In the genomic region with DNA sequence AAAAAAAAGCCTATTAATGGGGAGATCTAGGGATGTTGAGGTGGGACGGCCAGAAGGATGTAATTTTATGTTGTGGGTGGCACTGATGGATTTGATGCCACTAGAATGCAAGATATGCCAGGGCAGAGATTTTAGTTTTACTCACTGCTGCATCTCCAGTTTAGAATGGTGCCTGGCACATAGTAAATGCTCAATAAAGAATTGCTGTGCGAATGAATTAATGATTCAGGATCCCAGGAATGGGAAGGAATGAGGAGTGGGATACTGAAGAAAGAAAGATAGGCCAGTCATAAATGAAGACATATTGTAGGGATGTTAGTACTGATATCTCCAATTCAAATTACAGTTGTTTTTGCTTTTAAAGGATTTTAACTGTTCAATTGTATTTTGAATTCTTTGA, we compare ENCODE assay signal across 19 cellular contexts.
DNase-seq lines count a peak whose midpoint lies in the region; ATAC-seq, FAIRE-seq and TF ChIP-seq lines count a peak whose summit lies in the region.
"Had no signal": no experiment of that assay in that cellular context is flagged by ENCODE, and none has a peak within 500 bp of the region (broad histone marks: within the 10 kb centered on the region; RNA-seq: fewer than 3 reads in every experiment).

No MANE protein-coding gene starts in this region.

- H3K4me2 ChIP-seq in mammary epithelial cell (ENCODE audit: insufficient read depth, low read depth, low read length) (no peak overlapping the region), K562 (ENCODE audit: insufficient read depth, low read length) (no peak overlapping the region)
- H3K4me2 ChIP-seq: A549 had no signal

- no peak for TF ChIP-seq POLR2A in K562 (conservative IDR thresholded peaks at IDR 0.05)

- CTCF ChIA-PET in MCF 10A (lab: Yijun Ruan, JAX) = interaction anchor here (0.7 kb wide), 1 partner anchor 9 kb away, joined by 3 read pairs; no protein-coding TSS in a partner anchor
- CTCF ChIA-PET in mammary epithelial cell (lab: Charles Lee; ENCODE audit: low non-redundant PET) = no interaction called here
- CTCF ChIA-PET in K562 (lab: Yijun Ruan, JAX; ENCODE audit: low intra/inter-chr PET ratio) = no interaction called here

- H2AFZ ChIP-seq in mammary epithelial cell (ENCODE audit: low read depth, low read length) (no peak overlapping the region), K562 (ENCODE audit: low read depth, low read length) (no peak overlapping the region)
- H2AFZ ChIP-seq: GM23248 had no signal

- intact Hi-C loops in MCF 10A (cut with micrococcal nuclease) = no loop called here
- intact Hi-C loops in mammary epithelial cell (cut with micrococcal nuclease) = no loop called here
- intact Hi-C loops in K562 (cut with micrococcal nuclease) = no loop called here

- TF ChIP-seq CTCF in MCF 10A (IDR thresholded peaks at IDR 0.05; ENCODE audit: unreplicated experiment) = no peak
- TF ChIP-seq CTCF in mammary epithelial cell (conservative IDR thresholded peaks at IDR 0.05 in 1 of 2, IDR thresholded peaks at IDR 0.05 in 1 of 2; ENCODE audit: extremely low read depth in 1 of 2, insufficient read depth in 1 of 2, low read depth in 1 of 2, low read length in 2 of 2) = no peak
- TF ChIP-seq CTCF in K562 (IDR thresholded peaks at IDR 0.05 in 2 of 3, conservative IDR thresholded peaks at IDR 0.05 in 1 of 3; ENCODE audit: insufficient read depth in 2 of 3, low read depth in 1 of 3, low read length in 3 of 3) = no peak
- TF ChIP-seq CTCF in thoracic aorta (IDR thresholded peaks at IDR 0.05) = no peak

- no peak overlapping the region for H3K4me3 ChIP-seq in mammary epithelial cell (replicated peaks in 1 of 3; ENCODE audit: insufficient read depth in 1 of 3, low read depth in 2 of 3, low read length in 3 of 3)
- no peak overlapping the region for H3K4me3 ChIP-seq in K562
- no peak overlapping the region for H3K4me3 ChIP-seq in thoracic aorta
- H3K4me3 ChIP-seq: A549, GM23248, HAP-1 had no signal

- FAIRE-seq in K562 (lab: Jason Lieb, UNC) = no peak
- FAIRE-seq: A549, HTR-8/SVneo had no signal

- H3K27ac ChIP-seq in mammary epithelial cell (ENCODE audit: insufficient read depth, low read depth, low read length) (no peak overlapping the region), K562 (ENCODE audit: extremely low read depth, low read depth, low read length) (no peak overlapping the region), thoracic aorta (peak overlapping the region; percentile 54 to 55)
- H3K27ac ChIP-seq: 22Rv1, A549, C4-2B, GM23248 had no signal

- POLR2A ChIA-PET in MCF 10A (lab: Yijun Ruan, JAX) (interaction anchor here (0.5 to 5.9 kb wide), 3 partner anchors 12 to 73 kb away, joined by 5 to 44 read pairs (median 7); a partner anchor contains a TSS), K562 (lab: Yijun Ruan, JAX) (interaction anchor here (1.0 to 1.4 kb wide), 2 partner anchors 23 to 40 kb away, joined by 4 to 6 read pairs; no protein-coding TSS in a partner anchor)

- peak overlapping the region; percentile 65 for H3K27ac Mint-ChIP-seq in MCF 10A (ENCODE audit: low read depth, unreplicated experiment)
- H3K27ac Mint-ChIP-seq: CD4-positive, alpha-beta T cell; IgD-negative memory B cell had no signal

- 45% methylated on average over 2 of the region's 2 CpGs for WGBS in mammary epithelial cell (ENCODE audit: low coverage, missing lambda C conversion rate)
- 22% methylated on average over 2 of the region's 2 CpGs for WGBS in K562 (ENCODE audit: insufficient coverage, low coverage, missing lambda C conversion rate)

- dilution Hi-C loops in mammary epithelial cell (cut with HindIII; ENCODE audit: low sequenced_read_pairs) = no loop called here

- H3K79me2 ChIP-seq in mammary epithelial cell (ENCODE audit: insufficient read depth, low read length) (peaks cover 31% of the 10 kb centered on the region), K562 (ENCODE audit: control insufficient read depth, insufficient read depth, low read length) (no peaks in the 10 kb centered on the region)

- H3K9me3 ChIP-seq in mammary epithelial cell (replicated peaks; ENCODE audit: insufficient read depth, low read length) = no peaks in the 10 kb centered on the region
- H3K9me3 ChIP-seq in K562 (replicated peaks; ENCODE audit: control insufficient read depth, insufficient read depth, low read depth, low read length) = no peaks in the 10 kb centered on the region
- no peaks in the 10 kb centered on the region for H3K9me3 ChIP-seq in thoracic aorta
- H3K9me3 ChIP-seq: A549, HAP-1 had no signal

- H3K9me1 ChIP-seq in K562 (ENCODE audit: control insufficient read depth, insufficient read depth, low read length) = no peaks in the 10 kb centered on the region

- no TSS peak for BruUV-seq in MCF 10A (replicated peaks; lab: Mats Ljungman, UMichigan)
- BruUV-seq in mammary epithelial cell (replicated peaks; lab: Mats Ljungman, UMichigan) = no TSS peak
- no TSS peak for BruUV-seq in K562 (replicated peaks; lab: Mats Ljungman, UMichigan)

- no peaks in the 10 kb centered on the region for H3K27me3 Mint-ChIP-seq in MCF 10A (ENCODE audit: insufficient read depth, unreplicated experiment)
- H3K27me3 Mint-ChIP-seq: CD4-positive, alpha-beta T cell; IgD-negative memory B cell had no signal

- in situ Hi-C loops in mammary epithelial cell (cut with MboI; ENCODE audit: low sequenced_read_pairs in 2 of 2) = no loop called here
- in situ Hi-C loops in K562 (cut with MboI) = no loop called here

- peaks cover 20% of the 10 kb centered on the region for H3K4me1 ChIP-seq in mammary epithelial cell (ENCODE audit: insufficient read depth, low read length)
- H3K4me1 ChIP-seq in K562 (replicated peaks in 1 of 2; ENCODE audit: control insufficient read depth in 2 of 2, insufficient read depth in 2 of 2, low read length in 2 of 2) = no peaks in the 10 kb centered on the region
- peaks cover 12 to 43% of the 10 kb centered on the region in 2 donors for H3K4me1 ChIP-seq in thoracic aorta (ENCODE audit: control insufficient read depth in 1 of 2, low read depth in 2 of 2)

- DNase-seq in MCF 10A (ENCODE audit: unreplicated experiment) = no peak
- no peak for DNase-seq in mammary epithelial cell
- DNase-seq in K562 (ENCODE audit: extremely low read depth in 1 of 4, low spot score in 3 of 4) = no peak
- no peak for DNase-seq in thoracic aorta (ENCODE audit: low spot score)
- no peak for DNase-seq in NCI-H2029 (lab: John Stamatoyannopoulos, UW)
- no peak for DNase-seq in effector CD8-positive, alpha-beta T cell (lab: John Stamatoyannopoulos, UW)
- no peak for DNase-seq in DMS 273 (lab: John Stamatoyannopoulos, UW; ENCODE audit: unreplicated experiment)
- DNase-seq: AML-193; CD4-positive, alpha-beta T cell; DMS79 treated with DMSO at 0.1 percent for 48 hours; GF-D8; GM23248; KG1 had no signal

- H3K9ac ChIP-seq in mammary epithelial cell (ENCODE audit: insufficient read depth, low read length) = no peak overlapping the region
- no peak overlapping the region for H3K9ac ChIP-seq in K562 (ENCODE audit: insufficient read depth in 1 of 2, low read depth in 2 of 2, low read length in 2 of 2)
- H3K9ac ChIP-seq: GM23248 had no signal

- no peak overlapping the region for H3K4me3 Mint-ChIP-seq in MCF 10A (ENCODE audit: unreplicated experiment)
- H3K4me3 Mint-ChIP-seq: CD4-positive, alpha-beta T cell; IgD-negative memory B cell had no signal

- H4K20me1 ChIP-seq in mammary epithelial cell (ENCODE audit: insufficient read depth, low read length) (no peaks in the 10 kb centered on the region), K562 (replicated peaks; ENCODE audit: control insufficient read depth, insufficient read depth, low read length) (peaks cover 4% of the 10 kb centered on the region; the same call in 1 of the 2 replicates)

- peaks cover 15% of the 10 kb centered on the region for H3K9me3 Mint-ChIP-seq in MCF 10A (ENCODE audit: unreplicated experiment)
- H3K9me3 Mint-ChIP-seq: CD4-positive, alpha-beta T cell; IgD-negative memory B cell had no signal

- no peak for TF ChIP-seq RAD21 in K562 (CRISPR knock-in tag; conservative IDR thresholded peaks at IDR 0.05 in 1 of 2, IDR thresholded peaks at IDR 0.05 in 1 of 2)

- TF ChIP-seq EP300 in K562 (IDR thresholded peaks at IDR 0.05; ENCODE audit: low read length) = no peak

- peaks cover 7% of the 10 kb centered on the region for H3K36me3 Mint-ChIP-seq in MCF 10A (ENCODE audit: insufficient read depth, unreplicated experiment)

- ATAC-seq in K562 (no peak), thoracic aorta (ENCODE audit: insufficient number of reproducible peaks, low FRiP score, low read depth) (no peak)
- ATAC-seq: A549 had no signal

- no peaks in the 10 kb centered on the region for H3K36me3 ChIP-seq in mammary epithelial cell (ENCODE audit: insufficient read depth, low read length)
- no peaks in the 10 kb centered on the region; the same call in 2 of the 3 replicates for H3K36me3 ChIP-seq in K562 (ENCODE audit: control insufficient read depth, insufficient read depth, low read length)
- no peaks in the 10 kb centered on the region for H3K36me3 ChIP-seq in thoracic aorta
- H3K36me3 ChIP-seq: HAP-1 had no signal

- peaks cover 41% of the 10 kb centered on the region for H3K4me1 Mint-ChIP-seq in MCF 10A (ENCODE audit: insufficient read depth, unreplicated experiment)

- H3K27me3 ChIP-seq in mammary epithelial cell (ENCODE audit: insufficient read depth, low read length) (no peaks in the 10 kb centered on the region), K562 (ENCODE audit: control insufficient read depth in 2 of 2, insufficient read depth in 2 of 2, low read length in 2 of 2) (no peaks in the 10 kb centered on the region), thoracic aorta (replicated peaks; ENCODE audit: insufficient read depth) (no peaks in the 10 kb centered on the region)

TF ChIP-seq in K562, 482 proteins besides CTCF, POLR2A, EP300 and RAD21 (continues in another document):
- TF ChIP-seq DACH1 (IDR thresholded peaks at IDR 0.05; ENCODE audit: partially characterized antibody) (no peak), ZNF24 (IDR thresholded peaks at IDR 0.05) (0 out of 2 replicates have a peak, but pooled peaks have one; percentile 56)

Comparison
In these comparisons a context has a peak if more than half of its experiments do, and no peak if none do; other contexts are left out.
1. H3K27ac ChIP-seq: peak in thoracic aorta (2 of 2); none in mammary epithelial cell (single experiment) and K562 (single experiment).